In genomic region chr11:12288934-12289666, GRCh38 we compare ENCODE assay signal across 8 cellular contexts.
A peak's percentile ranks its signal among the peaks of the same experiment; 100 is the strongest.
DNase-seq lines count a peak whose midpoint lies in the region; FAIRE-seq and TF ChIP-seq lines count a peak whose summit lies in the region.

No MANE protein-coding gene starts in this region.

- intact Hi-C loops in transverse colon (cut with DNase I; ENCODE audit: low total_unique reads) = no loop called here

- no peaks in the 10 kb centered on the region for H3F3A ChIP-seq in SU-DHL-6 (ENCODE audit: insufficient read depth)

- H3K27ac ChIP-seq in SU-DHL-6 (ENCODE audit: low read depth, low read length) (no peak overlapping the region), transverse colon (peak overlapping the region; percentile 83 to 91 (median 86))

- 85 to 95% methylated on average over 4 to 14 of the region's 14 CpGs for WGBS in transverse colon (ENCODE audit: low coverage in 1 of 2), 2 donors

- no peak for DNase-seq in activated naive CD4-positive, alpha-beta T cell treated with anti-CD3 and anti-CD28 coated beads, Interleukin-2, amount 10 ng/mL, durations not matched to agents 7 days and 5 days
- no peak for DNase-seq in activated naive CD4-positive, alpha-beta T cell treated with Interleukin-2 at 50 U/mL for 16 hours
- DNase-seq in left kidney (ENCODE audit: low read depth, low spot score) = peak; percentile 21
- DNase-seq in transverse colon = no peak
- no peak for DNase-seq in nucleus accumbens (lab: John Stamatoyannopoulos, UW)
- no peak for DNase-seq in RCC 7860 (ENCODE audit: low spot score)
- DNase-seq in urothelium cell line (ENCODE audit: low spot score) = no peak

- no peak for TF ChIP-seq POLR2A in transverse colon (IDR thresholded peaks at IDR 0.05)

- TF ChIP-seq CTCF in SU-DHL-6 (IDR thresholded peaks at IDR 0.05; ENCODE audit: insufficient read depth, low read length, poor library complexity, severe bottlenecking) = peak; percentile 48
- TF ChIP-seq CTCF in transverse colon (IDR thresholded peaks at IDR 0.05) = no peak

- no peak overlapping the region for H3K4me3 Mint-ChIP-seq in activated naive CD4-positive, alpha-beta T cell treated with anti-CD3 and anti-CD28 coated beads, Interleukin-2, amount 10 ng/mL, durations not matched to agents 7 days and 5 days

- no peaks in the 10 kb centered on the region for H3K79me2 ChIP-seq in SU-DHL-6 (ENCODE audit: insufficient read depth, low read length)

- in situ Hi-C loops in transverse colon (cut with MboI; ENCODE audit: low pct_ligation_motif_present in 1 of 4, low pct_unique_long_range_greater_than_20kb in 1 of 4, low sequenced_read_pairs in 3 of 4) = loop anchor here in 3 of 4 donors (5.0 to 25.0 kb wide), 3 partner anchors 242 to 502 kb away; no protein-coding TSS in a partner anchor

- peaks cover 19% of the 10 kb centered on the region for H3K4me1 Mint-ChIP-seq in activated naive CD4-positive, alpha-beta T cell treated with anti-CD3 and anti-CD28 coated beads, Interleukin-2, amount 10 ng/mL, durations not matched to agents 7 days and 5 days

- H3K9me2 ChIP-seq in SU-DHL-6 (replicated peaks; ENCODE audit: insufficient read depth, low read length) = no peaks in the 10 kb centered on the region

- peaks cover 5 to 37% (median 16%) of the 10 kb centered on the region in 4 donors for H3K4me1 ChIP-seq in transverse colon

- no peak overlapping the region for H2AFZ ChIP-seq in SU-DHL-6 (ENCODE audit: low read depth, low read length, severe bottlenecking)

- H3K27me3 Mint-ChIP-seq in activated naive CD4-positive, alpha-beta T cell treated with anti-CD3 and anti-CD28 coated beads, Interleukin-2, amount 10 ng/mL, durations not matched to agents 7 days and 5 days = peaks cover 13% of the 10 kb centered on the region

- no peaks in the 10 kb centered on the region for H3K9me3 ChIP-seq in SU-DHL-6 (ENCODE audit: insufficient read depth, low read length)
- no peaks in the 10 kb centered on the region for H3K9me3 ChIP-seq in transverse colon

- no peak overlapping the region for H3K9ac ChIP-seq in SU-DHL-6 (ENCODE audit: low read length)

- H4K20me1 ChIP-seq in SU-DHL-6 (ENCODE audit: low read depth, low read length) = no peaks in the 10 kb centered on the region

- CTCF ChIA-PET in activated naive CD4-positive, alpha-beta T cell treated with anti-CD3 and anti-CD28 coated beads, Interleukin-2, amount 10 ng/mL, durations not matched to agents 7 days and 5 days (lab: Charles Lee) = interaction anchor here (0.6 to 17.7 kb wide), 35 partner anchors 8 to 888 kb away, joined by 3 to 532 read pairs (median 4); no protein-coding TSS in a partner anchor

- no peak for TF ChIP-seq EP300 in transverse colon (IDR thresholded peaks at IDR 0.05; ENCODE audit: low read depth)

- H3K4me3 ChIP-seq in SU-DHL-6 (ENCODE audit: insufficient read depth, low read length, poor library complexity, severe bottlenecking) (no peak overlapping the region), transverse colon (no peak overlapping the region)

- FAIRE-seq in RCC 7860 (lab: Jason Lieb, UNC) (no peak), urothelium cell line (lab: Jason Lieb, UNC) (no peak)

- H3K27me3 ChIP-seq in SU-DHL-6 (ENCODE audit: low read length) (no peaks in the 10 kb centered on the region; the same call in 1 of the 2 replicates), transverse colon (no peaks in the 10 kb centered on the region)

- H3K36me3 ChIP-seq in SU-DHL-6 (ENCODE audit: low read length) (no peaks in the 10 kb centered on the region), transverse colon (no peaks in the 10 kb centered on the region)

- H3K27ac Mint-ChIP-seq in activated naive CD4-positive, alpha-beta T cell treated with anti-CD3 and anti-CD28 coated beads, Interleukin-2, amount 10 ng/mL, durations not matched to agents 7 days and 5 days = peak overlapping the region; percentile 67

- H3K36me3 Mint-ChIP-seq in activated naive CD4-positive, alpha-beta T cell treated with anti-CD3 and anti-CD28 coated beads, Interleukin-2, amount 10 ng/mL, durations not matched to agents 7 days and 5 days = no peaks in the 10 kb centered on the region

- H3K9me3 Mint-ChIP-seq in activated naive CD4-positive, alpha-beta T cell treated with anti-CD3 and anti-CD28 coated beads, Interleukin-2, amount 10 ng/mL, durations not matched to agents 7 days and 5 days = no peaks in the 10 kb centered on the region

- H3K4me2 ChIP-seq in SU-DHL-6 (ENCODE audit: low read depth, low read length, poor library complexity, severe bottlenecking) = no peak overlapping the region
